In genomic region chr15:70323111-70323851, GRCh38 we compare ENCODE assay signal across 11 cellular contexts.
DNase-seq lines count a peak whose midpoint lies in the region; ATAC-seq, FAIRE-seq and TF ChIP-seq lines count a peak whose summit lies in the region.
"Had no signal": no experiment of that assay in that cellular context is flagged by ENCODE, and none has a peak within 500 bp of the region (broad histone marks: within the 10 kb centered on the region; RNA-seq: fewer than 3 reads in every experiment).

No MANE protein-coding gene starts in this region.

- no peak for ATAC-seq in activated T-helper 17 cell treated with anti-CD3 and anti-CD28 coated beads, Interleukin-2, amount 50 U/mL, for 72 hours (replicated peaks)
- no peak for ATAC-seq in GM21447 (IDR thresholded peaks at IDR 0.05; ENCODE audit: unreplicated experiment)

- H3K9ac ChIP-seq in rectal smooth muscle tissue (ENCODE audit: low read length), result no peak overlapping the region

- no peaks in the 10 kb centered on the region for H3K9me3 Mint-ChIP-seq in activated T-helper 17 cell treated with anti-CD3 and anti-CD28 coated beads, Interleukin-2, amount 50 U/mL, for 72 hours
- H3K9me3 Mint-ChIP-seq: activated naive CD4-positive, alpha-beta T cell treated with anti-CD3 and anti-CD28 coated beads for 36 hours; IgD-negative memory B cell had no signal

- H3K27me3 Mint-ChIP-seq in activated T-helper 17 cell treated with anti-CD3 and anti-CD28 coated beads, Interleukin-2, amount 50 U/mL, for 72 hours, result peaks cover 4% of the 10 kb centered on the region

- H3K4me3 Mint-ChIP-seq in activated T-helper 17 cell treated with anti-CD3 and anti-CD28 coated beads, Interleukin-2, amount 50 U/mL, for 72 hours, result no peak overlapping the region
- H3K4me3 Mint-ChIP-seq: activated naive CD4-positive, alpha-beta T cell treated with anti-CD3 and anti-CD28 coated beads for 36 hours had no signal

- no peaks in the 10 kb centered on the region for H3K4me1 Mint-ChIP-seq in activated T-helper 17 cell treated with anti-CD3 and anti-CD28 coated beads, Interleukin-2, amount 50 U/mL, for 72 hours

- peak overlapping the region; percentile 82 for H3K27ac ChIP-seq in rectal smooth muscle tissue (ENCODE audit: low read depth, low read length)

- FAIRE-seq in H54 (lab: Jason Lieb, UNC), result no peak
- FAIRE-seq: H1 had no signal

- no peak for TF ChIP-seq POLR2A in H54 (IDR thresholded peaks at IDR 0.05; ENCODE audit: low read depth, low read length)

- H3K4me1 ChIP-seq in rectal smooth muscle tissue (ENCODE audit: control insufficient read depth, insufficient read depth, low read length), result peaks cover 59% of the 10 kb centered on the region

- no peak overlapping the region for H3K27ac Mint-ChIP-seq in activated T-helper 17 cell treated with anti-CD3 and anti-CD28 coated beads, Interleukin-2, amount 50 U/mL, for 72 hours
- H3K27ac Mint-ChIP-seq: activated naive CD4-positive, alpha-beta T cell treated with anti-CD3 and anti-CD28 coated beads for 36 hours had no signal

- no peaks in the 10 kb centered on the region for H3K36me3 Mint-ChIP-seq in activated T-helper 17 cell treated with anti-CD3 and anti-CD28 coated beads, Interleukin-2, amount 50 U/mL, for 72 hours (ENCODE audit: low read depth)

- H3K4me3 ChIP-seq in rectal smooth muscle tissue (ENCODE audit: low read length), result no peak overlapping the region

- DNase-seq in DMS79 treated with DMSO at 0.1 percent for 48 hours (lab: John Stamatoyannopoulos, UW) (peak; percentile 55), NCI-H524 treated with DMSO at 0.1 percent for 48 hours (lab: John Stamatoyannopoulos, UW) (peak; percentile 24), fibroblast of the conjunctiva (ENCODE audit: low read depth) (peak; percentile 45), NCI-H1048 (lab: John Stamatoyannopoulos, UW) (no peak), H54 (ENCODE audit: insufficient read length, low spot score) (no peak)
- DNase-seq: activated naive CD4-positive, alpha-beta T cell treated with anti-CD3 and anti-CD28 coated beads for 36 hours had no signal

- H3K36me3 ChIP-seq in rectal smooth muscle tissue (ENCODE audit: control insufficient read depth, insufficient read depth, low read length), result no peaks in the 10 kb centered on the region

- no peaks in the 10 kb centered on the region for H3K27me3 ChIP-seq in rectal smooth muscle tissue (ENCODE audit: control insufficient read depth, insufficient read depth, low read length)

Comparison
In these comparisons a context has a peak if more than half of its experiments do, and no peak if none do; other contexts are left out.
1. DNase-seq: peak in DMS79 treated with DMSO at 0.1 percent for 48 hours (single experiment), NCI-H524 treated with DMSO at 0.1 percent for 48 hours (single experiment) and fibroblast of the conjunctiva (single experiment); none in NCI-H1048 (single experiment) and H54 (single experiment).